19 cellular contexts compared by ENCODE assay signal in the genomic region with DNA sequence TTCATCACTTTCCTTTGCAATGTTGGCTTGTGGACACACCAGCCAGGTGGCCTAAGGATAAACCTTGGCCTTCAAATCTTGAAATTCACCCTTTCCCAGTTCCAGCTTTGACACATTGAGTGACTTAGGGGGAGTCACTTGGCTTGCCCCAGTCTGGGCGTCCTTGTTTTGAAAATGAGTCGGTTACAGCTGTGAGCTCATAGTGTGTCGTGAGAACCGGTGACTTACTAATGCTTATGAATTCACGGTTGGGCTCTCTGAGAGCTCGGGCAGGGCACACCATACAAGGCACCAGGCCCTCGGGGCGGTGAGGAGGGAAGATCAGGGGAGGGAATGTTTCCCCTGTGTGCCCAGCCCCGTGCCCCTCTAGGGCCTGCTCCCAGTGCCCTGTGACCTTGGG.
DNase-seq lines count a peak whose midpoint lies in the region; ATAC-seq and TF ChIP-seq lines count a peak whose summit lies in the region.
"Had no signal": no experiment of that assay in that cellular context is flagged by ENCODE, and none has a peak within 500 bp of the region (broad histone marks: within the 10 kb centered on the region; RNA-seq: fewer than 3 reads in every experiment).

No MANE protein-coding gene starts in this region.

- H3K4me3 Mint-ChIP-seq in neural progenitor cell: no peak overlapping the region
- H3K4me3 Mint-ChIP-seq: activated T-cell treated with anti-CD3 and anti-CD28 coated beads, Interleukin-2, amount 50 U/mL, for 72 hours; immature natural killer cell had no signal

- H3F3A ChIP-seq in PC-9 (ENCODE audit: insufficient read depth, low read depth) (peaks cover 49% of the 10 kb centered on the region), neural progenitor cell (ENCODE audit: low read depth) (no peaks in the 10 kb centered on the region)

- H3K4me3 ChIP-seq in PC-9: no peak overlapping the region; the same call in 1 of the 2 replicates
- no peak overlapping the region for H3K4me3 ChIP-seq in neural progenitor cell
- H3K4me3 ChIP-seq: thoracic aorta had no signal

- POLR2A ChIA-PET in PC-9 (lab: Charles Lee; ENCODE audit: unreplicated experiment): interaction anchor here (0.5 to 1.4 kb wide), 5 partner anchors 23 to 375 kb away, joined by 3 to 11 read pairs (median 8); a partner anchor contains a TSS

- intact Hi-C loops in PC-9 (cut with micrococcal nuclease; ENCODE audit: unreplicated experiment): loop anchor here (1.0 to 2.0 kb wide), 10 partner anchors 7 to 321 kb away; no protein-coding TSS in a partner anchor
- intact Hi-C loops in posterior vena cava (cut with DNase I): no loop called here

- peaks cover 9% of the 10 kb centered on the region for H3K27me3 Mint-ChIP-seq in neural progenitor cell (ENCODE audit: insufficient read depth, low read depth)

- H3K9me2 ChIP-seq in PC-9 (ENCODE audit: insufficient read depth): no peaks in the 10 kb centered on the region

- H2AFZ ChIP-seq in PC-9 (no peak overlapping the region), neural progenitor cell (replicated peaks) (no peak overlapping the region)
- H2AFZ ChIP-seq: parathyroid adenoma had no signal

- H3K79me2 ChIP-seq in PC-9 (ENCODE audit: low read depth): peaks cover 11% of the 10 kb centered on the region; the same call in 1 of the 2 replicates
- H3K79me2 ChIP-seq in neural progenitor cell (ENCODE audit: low read depth): no peaks in the 10 kb centered on the region
- H3K79me2 ChIP-seq: parathyroid adenoma had no signal

- H3K36me3 ChIP-seq in PC-9 (ENCODE audit: low read depth) (no peaks in the 10 kb centered on the region), neural progenitor cell (no peaks in the 10 kb centered on the region)
- H3K36me3 ChIP-seq: BE2C, thoracic aorta had no signal

- H3K4me1 Mint-ChIP-seq in neural progenitor cell: peaks cover 6% of the 10 kb centered on the region
- H3K4me1 Mint-ChIP-seq: immature natural killer cell had no signal

- no TSS peak for BruUV-seq in PC-9 (replicated peaks; lab: Mats Ljungman, UMichigan)

- H3K36me3 Mint-ChIP-seq in neural progenitor cell: peaks cover 2% of the 10 kb centered on the region
- H3K36me3 Mint-ChIP-seq: immature natural killer cell had no signal

- H3K27ac Mint-ChIP-seq in neural progenitor cell: no peak overlapping the region
- H3K27ac Mint-ChIP-seq: activated T-cell treated with anti-CD3 and anti-CD28 coated beads, Interleukin-2, amount 50 U/mL, for 72 hours; immature natural killer cell had no signal

- no peak overlapping the region for H3K9ac ChIP-seq in neural progenitor cell
- H3K9ac ChIP-seq: parathyroid adenoma had no signal

- H3K9me3 Mint-ChIP-seq in neural progenitor cell: peaks cover 4% of the 10 kb centered on the region
- H3K9me3 Mint-ChIP-seq: immature natural killer cell had no signal

- H4K20me1 ChIP-seq in PC-9 (ENCODE audit: insufficient read depth) (no peaks in the 10 kb centered on the region), neural progenitor cell (ENCODE audit: low read depth) (no peaks in the 10 kb centered on the region)

- peak; percentile 90 for DNase-seq in Daoy (ENCODE audit: low read depth)
- peak; percentile 61 to 99 for DNase-seq in PC-9
- DNase-seq in dedifferentiated amniotic fluid mesenchymal stem cell (ENCODE audit: extremely low spot score): peak; percentile 40
- peak; percentile 47 for DNase-seq in posterior vena cava (ENCODE audit: low spot score)
- no peak for DNase-seq in GDM1 (lab: John Stamatoyannopoulos, UW)
- no peak for DNase-seq in neural progenitor cell (ENCODE audit: low spot score)
- DNase-seq: activated CD4-positive, alpha-beta T cell treated with anti-CD3 and anti-CD28 coated beads for 48 hours; activated T-cell treated with anti-CD3 and anti-CD28 coated beads, Interleukin-2, amount 50 U/mL, for 72 hours; BE2C; dermis blood vessel endothelial cell; immature natural killer cell; midbrain; NCI-H1436; NCI-H524; stimulated activated CD4-positive, alpha-beta T cell treated with anti-CD3 and anti-CD28 coated beads, Interleukin-15, amount 100 ng/mL, for 24 hours had no signal

- H3K27ac ChIP-seq in PC-9 (peak overlapping the region; percentile 98), neural progenitor cell (no peak overlapping the region)
- H3K27ac ChIP-seq: parathyroid adenoma, thoracic aorta had no signal

- no peaks in the 10 kb centered on the region for H3K27me3 ChIP-seq in PC-9 (ENCODE audit: insufficient read depth, low read depth)
- H3K27me3 ChIP-seq in neural progenitor cell: no peaks in the 10 kb centered on the region
- H3K27me3 ChIP-seq: BE2C had no signal

- H3K9me3 ChIP-seq in PC-9 (ENCODE audit: insufficient read depth, low read depth) (no peaks in the 10 kb centered on the region), neural progenitor cell (ENCODE audit: low read depth) (no peaks in the 10 kb centered on the region)
- H3K9me3 ChIP-seq: BE2C, thoracic aorta had no signal

- TF ChIP-seq CTCF in PC-9 (conservative IDR thresholded peaks at IDR 0.05): no peak
- no peak for TF ChIP-seq CTCF in neural progenitor cell (IDR thresholded peaks at IDR 0.05)

- ATAC-seq in GM21619 (IDR thresholded peaks at IDR 0.05; ENCODE audit: unreplicated experiment) (no peak), HG02840 (IDR thresholded peaks at IDR 0.05; ENCODE audit: low FRiP score, unreplicated experiment) (no peak)
- ATAC-seq: activated T-cell treated with anti-CD3 and anti-CD28 coated beads, Interleukin-2, amount 50 U/mL, for 72 hours had no signal

- CTCF ChIA-PET in PC-9 (lab: Charles Lee): interaction anchor here (1.3 kb wide), 1 partner anchor 43 kb away, joined by 6 read pairs; no protein-coding TSS in a partner anchor

- H3K4me2 ChIP-seq in PC-9 (peak overlapping the region; percentile 73), neural progenitor cell (no peak overlapping the region)

- H3K4me1 ChIP-seq in PC-9 (replicated peaks; ENCODE audit: insufficient read depth): peaks cover 89% of the 10 kb centered on the region
- H3K4me1 ChIP-seq in neural progenitor cell: no peaks in the 10 kb centered on the region
- H3K4me1 ChIP-seq: BE2C, parathyroid adenoma had no signal

Comparison
In these comparisons a context has a peak if more than half of its experiments do, and no peak if none do; other contexts are left out.
1. DNase-seq: peak in Daoy (single experiment), PC-9 (2 of 2), dedifferentiated amniotic fluid mesenchymal stem cell (single experiment) and posterior vena cava (single experiment); none in GDM1 (single experiment) and neural progenitor cell (single experiment).